ENCODE assay signal across 8 cellular contexts in the genomic region with DNA sequence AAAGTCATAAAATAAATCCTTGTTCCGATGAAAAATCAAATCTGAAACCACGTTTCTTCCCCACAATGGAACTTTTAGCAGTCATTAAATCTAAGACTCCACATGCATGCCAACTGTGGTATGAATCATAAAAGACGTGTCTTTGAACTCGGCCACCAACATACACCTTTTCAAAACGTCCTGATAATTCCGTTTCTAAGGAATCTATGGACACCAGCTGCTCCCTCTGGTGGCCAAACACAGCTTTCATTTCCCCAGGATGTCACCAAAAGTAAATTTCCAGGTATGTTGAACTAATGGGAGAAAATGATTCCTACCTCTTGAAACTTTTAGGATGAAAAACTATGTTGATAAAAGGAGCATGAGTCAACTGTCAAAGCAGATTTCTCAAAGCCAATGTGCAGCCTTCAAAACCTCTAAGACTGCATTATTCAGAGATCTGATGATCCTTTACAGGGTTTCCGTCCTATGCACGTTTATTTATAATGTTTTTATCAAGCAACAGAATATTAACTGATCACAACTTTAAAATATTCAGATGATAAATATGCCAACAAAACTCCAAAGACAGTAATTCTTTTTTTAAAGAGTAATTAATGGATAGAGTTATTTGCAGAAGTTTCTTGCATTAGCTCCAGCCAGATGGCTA.
A peak's percentile ranks its signal among the peaks of the same experiment; 100 is the strongest.
DNase-seq lines count a peak whose midpoint lies in the region; ATAC-seq and TF ChIP-seq lines count a peak whose summit lies in the region.

No MANE protein-coding gene starts in this region.

- H3K4me3 ChIP-seq in AG09309 (ENCODE audit: control insufficient read depth, low read depth, low read length) (no peak overlapping the region; the same call in 1 of the 2 replicates), fibroblast of villous mesenchyme (ENCODE audit: low read depth, low read length) (peak overlapping the region; percentile 44), retinal pigment epithelial cell (ENCODE audit: low read length) (peak overlapping the region; percentile 2)

- no peak for ATAC-seq in HG02981 (IDR thresholded peaks at IDR 0.05; ENCODE audit: unreplicated experiment)

- DNase-seq in AG09309 (ENCODE audit: low read depth) (no peak), GM13977 (ENCODE audit: low spot score) (no peak), RKO (ENCODE audit: low spot score) (peak; percentile 38), fibroblast of villous mesenchyme (ENCODE audit: low read depth) (peak; percentile 67), retinal pigment epithelial cell (ENCODE audit: low read depth) (no peak), GF-D8 (lab: John Stamatoyannopoulos, UW) (no peak), activated T-cell treated with anti-CD3 and anti-CD28 coated beads for 4 hours (no peak)

- peak; percentile 81 for TF ChIP-seq CTCF in AG09309 (IDR thresholded peaks at IDR 0.05; ENCODE audit: control insufficient read depth, insufficient read depth, low read depth, low read length, missing control alignments)
- TF ChIP-seq CTCF in GM13977 (IDR thresholded peaks at IDR 0.05; ENCODE audit: extremely low read depth, insufficient read depth, missing control alignments) = peak; percentile 43
- peak; percentile 87 for TF ChIP-seq CTCF in fibroblast of villous mesenchyme (IDR thresholded peaks at IDR 0.05; ENCODE audit: insufficient read depth, low read depth, low read length)
- peak; percentile 94 for TF ChIP-seq CTCF in retinal pigment epithelial cell (conservative IDR thresholded peaks at IDR 0.05; ENCODE audit: low read depth, low read length)

- in situ Hi-C loops in GM13977 (cut with MboI; ENCODE audit: low pct_unique_long_range_greater_than_20kb, low sequenced_read_pairs, unreplicated experiment) = no loop called here

Comparison
In these comparisons a context has a peak if more than half of its experiments do, and no peak if none do; other contexts are left out.
1. DNase-seq: peak in RKO (single experiment) and fibroblast of villous mesenchyme (single experiment); none in AG09309 (single experiment), GM13977 (single experiment), retinal pigment epithelial cell (single experiment), GF-D8 (single experiment) and activated T-cell treated with anti-CD3 and anti-CD28 coated beads for 4 hours (single experiment).
2. CTCF ChIP-seq: peak in every context shown above with its lines; median percentile 94 in retinal pigment epithelial cell; 87 in fibroblast of villous mesenchyme; 81 in AG09309; 43 in GM13977.